15 cellular contexts compared by ENCODE assay signal in the genomic region with DNA sequence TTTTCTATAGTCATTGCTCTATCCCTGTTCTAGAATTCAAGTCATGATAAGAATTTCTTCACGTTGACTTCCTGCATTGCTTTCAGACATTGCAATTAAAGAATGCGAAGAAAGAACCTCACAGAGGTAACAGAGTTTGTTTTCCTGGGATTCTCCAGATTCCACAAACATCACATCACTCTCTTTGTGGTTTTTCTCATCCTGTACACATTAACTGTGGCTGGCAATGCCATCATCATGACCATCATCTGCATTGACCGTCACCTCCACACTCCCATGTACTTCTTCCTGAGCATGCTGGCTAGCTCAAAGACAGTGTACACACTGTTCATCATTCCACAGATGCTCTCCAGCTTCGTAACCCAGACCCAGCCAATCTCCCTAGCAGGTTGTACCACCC. TPM values are rescaled to one million over a fixed set of nuclear protein-coding genes. Genes with fewer than 3 reads are reported as not detected.
A peak's percentile ranks its signal among the peaks of the same experiment; 100 is the strongest.
DNase-seq lines count a peak whose midpoint lies in the region; ATAC-seq, FAIRE-seq and TF ChIP-seq lines count a peak whose summit lies in the region.
"Had no signal": no experiment of that assay in that cellular context is flagged by ENCODE, and none has a peak within 500 bp of the region (broad histone marks: within the 10 kb centered on the region; RNA-seq: fewer than 3 reads in every experiment).

No MANE protein-coding gene starts in this region.

- DNase-seq in 8988T (peak; percentile 15), HPDE6-E6E7 (ENCODE audit: extremely low spot score) (peak; percentile 23), astrocyte (ENCODE audit: low read depth) (peak; percentile 98), hepatic stellate cell (ENCODE audit: low spot score) (peak; percentile 29), NOMO-1 (lab: John Stamatoyannopoulos, UW; ENCODE audit: unreplicated experiment in 2 of 2) (no peak), BE2C (no peak)
- no peak for DNase-seq in activated naive CD8-positive, alpha-beta T cell treated with anti-CD3 and anti-CD28 coated beads for 36 hours
- DNase-seq: activated CD4-positive, alpha-beta T cell treated with anti-CD3 and anti-CD28 coated beads, Interleukin-2, amount 10 ng/mL, durations not matched to agents 7 days and 5 days; NCI-H1930; stimulated activated CD8-positive, alpha-beta memory T cell treated with anti-CD3 and anti-CD28 coated beads, Interleukin-4, amount 100 ng/mL, for 48 hours had no signal

- H3K27me3 Mint-ChIP-seq in astrocyte (ENCODE audit: low read depth, unreplicated experiment) = no peaks in the 10 kb centered on the region
- peaks cover 51% of the 10 kb centered on the region for H3K27me3 Mint-ChIP-seq in activated naive CD8-positive, alpha-beta T cell treated with anti-CD3 and anti-CD28 coated beads for 36 hours

- peaks cover 29% of the 10 kb centered on the region for H3K4me1 Mint-ChIP-seq in astrocyte (ENCODE audit: low read depth, unreplicated experiment)
- H3K4me1 Mint-ChIP-seq in activated naive CD8-positive, alpha-beta T cell treated with anti-CD3 and anti-CD28 coated beads for 36 hours = no peaks in the 10 kb centered on the region
- H3K4me1 Mint-ChIP-seq: activated CD4-positive, alpha-beta T cell treated with anti-CD3 and anti-CD28 coated beads, Interleukin-2, amount 10 ng/mL, durations not matched to agents 7 days and 5 days had no signal

- TF ChIP-seq CTCF in astrocyte (IDR thresholded peaks at IDR 0.05; ENCODE audit: insufficient read depth, low read depth, low read length) = no peak
- TF ChIP-seq CTCF in BE2C (IDR thresholded peaks at IDR 0.05; ENCODE audit: low read depth, low read length) = no peak

- H3K36me3 ChIP-seq in astrocyte (ENCODE audit: insufficient read depth, low read length) = no peaks in the 10 kb centered on the region
- H3K36me3 ChIP-seq in BE2C = no peaks in the 10 kb centered on the region
- H3K36me3 ChIP-seq: esophagus muscularis mucosa had no signal

- no peaks in the 10 kb centered on the region for H3K36me3 Mint-ChIP-seq in astrocyte (ENCODE audit: low read depth, unreplicated experiment)
- no peaks in the 10 kb centered on the region for H3K36me3 Mint-ChIP-seq in activated naive CD8-positive, alpha-beta T cell treated with anti-CD3 and anti-CD28 coated beads for 36 hours
- H3K36me3 Mint-ChIP-seq: activated naive CD8-positive, alpha-beta T cell had no signal

- FAIRE-seq in astrocyte (lab: Jason Lieb, UNC) = peak; percentile 99
- FAIRE-seq: A204.1 had no signal

- no peaks in the 10 kb centered on the region for H4K20me1 ChIP-seq in astrocyte (ENCODE audit: insufficient read depth, low read length)

- H3K4me3 ChIP-seq in astrocyte (ENCODE audit: insufficient read depth, low read depth, low read length) = peak overlapping the region; percentile 1
- no peak overlapping the region for H3K4me3 ChIP-seq in BE2C (ENCODE audit: low read depth, low read length)
- H3K4me3 ChIP-seq: esophagus muscularis mucosa had no signal

- H3K27me3 ChIP-seq in astrocyte (ENCODE audit: insufficient read depth, low read length) (no peaks in the 10 kb centered on the region), BE2C (no peaks in the 10 kb centered on the region)
- H3K27me3 ChIP-seq: esophagus muscularis mucosa had no signal

- no peak for ATAC-seq in HG02973 (IDR thresholded peaks at IDR 0.05; ENCODE audit: unreplicated experiment)
- ATAC-seq: sciatic nerve had no signal

- H3K9ac ChIP-seq in astrocyte (ENCODE audit: low read length) = peak overlapping the region; percentile 5

- H3K4me1 ChIP-seq in astrocyte (ENCODE audit: insufficient read depth, low read length) (peaks cover 18% of the 10 kb centered on the region), BE2C (no peaks in the 10 kb centered on the region)

- H3K27ac Mint-ChIP-seq in astrocyte (ENCODE audit: unreplicated experiment) = peak overlapping the region; percentile 92
- H3K27ac Mint-ChIP-seq in activated naive CD8-positive, alpha-beta T cell treated with anti-CD3 and anti-CD28 coated beads for 36 hours = no peak overlapping the region
- H3K27ac Mint-ChIP-seq: activated CD4-positive, alpha-beta T cell treated with anti-CD3 and anti-CD28 coated beads, Interleukin-2, amount 10 ng/mL, durations not matched to agents 7 days and 5 days; activated naive CD8-positive, alpha-beta T cell had no signal

- no peaks in the 10 kb centered on the region for H3K79me2 ChIP-seq in astrocyte (ENCODE audit: insufficient read depth, low read length)

- peak overlapping the region; percentile 87 for H3K27ac ChIP-seq in astrocyte (ENCODE audit: low read depth, low read length)
- H3K27ac ChIP-seq: esophagus muscularis mucosa had no signal

- no peak overlapping the region for H2AFZ ChIP-seq in astrocyte (ENCODE audit: low read depth, low read length)

- H3K4me2 ChIP-seq in astrocyte (ENCODE audit: low read length) = peak overlapping the region; percentile 72

- H3K9me3 ChIP-seq in astrocyte (ENCODE audit: insufficient read depth, low read depth, low read length) = no peaks in the 10 kb centered on the region
- H3K9me3 ChIP-seq in BE2C = no peaks in the 10 kb centered on the region
- H3K9me3 ChIP-seq: esophagus muscularis mucosa had no signal

- H3K9me3 Mint-ChIP-seq in astrocyte (ENCODE audit: unreplicated experiment) = peaks cover 3% of the 10 kb centered on the region
- H3K9me3 Mint-ChIP-seq in activated naive CD8-positive, alpha-beta T cell treated with anti-CD3 and anti-CD28 coated beads for 36 hours = no peaks in the 10 kb centered on the region
- H3K9me3 Mint-ChIP-seq: activated CD4-positive, alpha-beta T cell treated with anti-CD3 and anti-CD28 coated beads, Interleukin-2, amount 10 ng/mL, durations not matched to agents 7 days and 5 days had no signal

- no peak overlapping the region for H3K4me3 Mint-ChIP-seq in astrocyte (ENCODE audit: unreplicated experiment)
- no peak overlapping the region for H3K4me3 Mint-ChIP-seq in activated naive CD8-positive, alpha-beta T cell treated with anti-CD3 and anti-CD28 coated beads for 36 hours
- H3K4me3 Mint-ChIP-seq: activated CD4-positive, alpha-beta T cell treated with anti-CD3 and anti-CD28 coated beads, Interleukin-2, amount 10 ng/mL, durations not matched to agents 7 days and 5 days; activated naive CD8-positive, alpha-beta T cell had no signal

RNA-seq across cellular contexts. Expression of gene APCS, which starts 10.6 kb away (rescaled TPM):
- not detected in 2 replicates for total RNA-seq in astrocyte
- not detected for polyA plus RNA-seq in BE2C (2012; ENCODE audit: insufficient read depth, insufficient read length, low read depth)
- not detected for total RNA-seq in activated naive CD8-positive, alpha-beta T cell treated with anti-CD3 and anti-CD28 coated beads for 36 hours
- total RNA-seq: activated CD4-positive, alpha-beta T cell treated with anti-CD3 and anti-CD28 coated beads, Interleukin-2, amount 10 ng/mL, durations not matched to agents 7 days and 5 days; esophagus muscularis mucosa; sciatic nerve had no signal

Comparison
In these comparisons a context has a peak if more than half of its experiments do, and no peak if none do; other contexts are left out.
1. DNase-seq: peak in 8988T (single experiment), HPDE6-E6E7 (single experiment), astrocyte (single experiment) and hepatic stellate cell (single experiment); none in NOMO-1 (0 of 2), BE2C (single experiment) and activated naive CD8-positive, alpha-beta T cell treated with anti-CD3 and anti-CD28 coated beads for 36 hours (single experiment).